ENCODE assay signal across 8 cellular contexts in genomic region chr1:10835423-10836421, GRCh38. TPM values are rescaled to one million over a fixed set of nuclear protein-coding genes. Genes with fewer than 3 reads are reported as not detected.
DNase-seq lines count a peak whose midpoint lies in the region; ATAC-seq, FAIRE-seq and TF ChIP-seq lines count a peak whose summit lies in the region.

No MANE protein-coding gene starts in this region.

- H3K4me3 ChIP-seq in K562 (no peak overlapping the region), mesodermal cell (ENCODE audit: extremely low read depth, insufficient read depth, low read length, poor library complexity, severe bottlenecking) (peak overlapping the region; percentile 2)

- WGBS in K562 (ENCODE audit: insufficient coverage, low coverage, missing lambda C conversion rate) = 7% methylated on average over 33 of the region's 44 CpGs
- 14 to 17% methylated on average over 32 to 41 of the region's 44 CpGs for WGBS in mesodermal cell (ENCODE audit: insufficient coverage in 2 of 2), 2 experiments

- peak overlapping the region in 1 of 2 experiments; percentile 69; a peak in 1 of 4 replicates for H3K9ac ChIP-seq in K562 (ENCODE audit: insufficient read depth in 1 of 2, low read depth in 2 of 2, low read length in 2 of 2)

- H3K27me3 ChIP-seq in K562 (ENCODE audit: control insufficient read depth in 2 of 2, insufficient read depth in 2 of 2, low read length in 2 of 2) = peaks cover 20 to 74% of the 10 kb centered on the region in 2 experiments

- H3K27ac ChIP-seq in K562 (ENCODE audit: extremely low read depth, low read depth, low read length) = no peak overlapping the region
- H3K27ac ChIP-seq in mesodermal cell (ENCODE audit: low read depth, low read length, severe bottlenecking) = no peak overlapping the region

- no peak for FAIRE-seq in K562 (lab: Jason Lieb, UNC)

- CTCF ChIA-PET in K562 (lab: Yijun Ruan, JAX; ENCODE audit: low intra/inter-chr PET ratio) = no interaction called here

- H3K36me3 ChIP-seq in K562 (ENCODE audit: control insufficient read depth, insufficient read depth, low read length) = no peaks in the 10 kb centered on the region
- H3K36me3 ChIP-seq in mesodermal cell (ENCODE audit: control insufficient read depth, insufficient read depth, low read length) = no peaks in the 10 kb centered on the region

- no peaks in the 10 kb centered on the region for H3K9me1 ChIP-seq in K562 (ENCODE audit: control insufficient read depth, insufficient read depth, low read length)

- intact Hi-C loops in K562 (cut with micrococcal nuclease) = no loop called here

- DNase-seq in GM13976 (ENCODE audit: low spot score) (peak; percentile 68), NCI-H2081 treated with DMSO at 0.1 percent for 48 hours (lab: John Stamatoyannopoulos, UW) (peak; percentile 71), K562 (ENCODE audit: extremely low read depth in 1 of 4, low spot score in 3 of 4) (peak; percentile 76 to 96 (median 94)), activated gamma-delta T cell treated with Interleukin-2 at 50 U/mL for 16 hours (no peak), erythroblast (lab: John Stamatoyannopoulos, UW) (no peak), GF-D8 (lab: John Stamatoyannopoulos, UW) (no peak)

- TF ChIP-seq POLR2A in K562 (conservative IDR thresholded peaks at IDR 0.05) (no peak), erythroblast (IDR thresholded peaks at IDR 0.05; ENCODE audit: low read length) (no peak)

- H3K4me1 ChIP-seq in K562 (replicated peaks in 1 of 2; ENCODE audit: control insufficient read depth in 2 of 2, insufficient read depth in 2 of 2, low read length in 2 of 2) (peaks cover 0 to 11% of the 10 kb centered on the region in 2 experiments; a peak in 3 of 5 replicates), mesodermal cell (ENCODE audit: control insufficient read depth, insufficient read depth, low read length, poor library complexity, severe bottlenecking) (peaks cover under 1% of the 10 kb centered on the region)

- in situ Hi-C loops in GM13976 (cut with MboI; ENCODE audit: low sequenced_read_pairs, unreplicated experiment) (no loop called here), K562 (cut with MboI) (no loop called here)

- TF ChIP-seq RAD21 in K562 (CRISPR knock-in tag; conservative IDR thresholded peaks at IDR 0.05 in 1 of 2, IDR thresholded peaks at IDR 0.05 in 1 of 2) = no peak

- H3K9me3 ChIP-seq in K562 (replicated peaks; ENCODE audit: control insufficient read depth, insufficient read depth, low read depth, low read length) (no peaks in the 10 kb centered on the region), mesodermal cell (ENCODE audit: control insufficient read depth, low read length) (no peaks in the 10 kb centered on the region)

- TF ChIP-seq CTCF in GM13976 (IDR thresholded peaks at IDR 0.05; ENCODE audit: borderline replicate concordance, control extremely low read depth, extremely low read depth, insufficient read depth, missing control alignments) (no peak), K562 (IDR thresholded peaks at IDR 0.05 in 2 of 3, conservative IDR thresholded peaks at IDR 0.05 in 1 of 3; ENCODE audit: insufficient read depth in 2 of 3, low read depth in 1 of 3, low read length in 3 of 3) (peak in 1 of 3 experiments; percentile 11; a peak in 1 of 6 replicates)

- ATAC-seq in K562 = peak; percentile 99
- ATAC-seq in HG03045 (IDR thresholded peaks at IDR 0.05; ENCODE audit: unreplicated experiment) = no peak

- TF ChIP-seq EP300 in K562 (IDR thresholded peaks at IDR 0.05; ENCODE audit: low read length) = no peak

- no TSS peak for BruUV-seq in K562 (replicated peaks; lab: Mats Ljungman, UMichigan)

- H2AFZ ChIP-seq in K562 (ENCODE audit: low read depth, low read length) = no peak overlapping the region

- peaks cover 25% of the 10 kb centered on the region for H4K20me1 ChIP-seq in K562 (replicated peaks; ENCODE audit: control insufficient read depth, insufficient read depth, low read length)

- POLR2A ChIA-PET in K562 (lab: Yijun Ruan, JAX) = interaction anchor here (0.6 to 0.7 kb wide), 4 partner anchors 21 to 1968 kb away, joined by 3 read pairs; no protein-coding TSS in a partner anchor

- no peak overlapping the region for H3K4me2 ChIP-seq in K562 (ENCODE audit: insufficient read depth, low read length)

- H3K79me2 ChIP-seq in K562 (ENCODE audit: control insufficient read depth, insufficient read depth, low read length) = no peaks in the 10 kb centered on the region

TF ChIP-seq in K562, 482 proteins besides CTCF, POLR2A, EP300 and RAD21 (continues in another document):
- TF ChIP-seq NFIC (IDR thresholded peaks at IDR 0.05) (no peak), SP1 (CRISPR knock-in tag; IDR thresholded peaks at IDR 0.05) (0 out of 2 replicates have a peak, but pooled peaks have one; percentile 24), TEAD4 (IDR thresholded peaks at IDR 0.05; ENCODE audit: low read length) (no peak), TEAD4 (CRISPR knock-in tag; IDR thresholded peaks at IDR 0.05; ENCODE audit: borderline replicate concordance) (no peak), HDAC1 (IDR thresholded peaks at IDR 0.05) (0 out of 4 replicates have a peak, but pooled peaks of 1 of the 2 experiments have one; percentile 25), PTRF (tag; IDR thresholded peaks at IDR 0.05) (no peak), PRDM10 (IDR thresholded peaks at IDR 0.05; ENCODE audit: partially characterized antibody) (no peak), CBFA2T3 (IDR thresholded peaks at IDR 0.05) (peak; percentile 50; the same call in 1 of the 2 replicates), ARID1B (IDR thresholded peaks at IDR 0.05) (0 out of 2 replicates have a peak, but pooled peaks have one; percentile 13), TFAP4 (CRISPR knock-in tag; IDR thresholded peaks at IDR 0.05; ENCODE audit: borderline replicate concordance) (peak; percentile 56; the same call in 1 of the 2 replicates)

RNA-seq across cellular contexts. Expression of gene CASZ1, which starts 39.3 kb away (rescaled TPM):
- 1.3 and 4.2 TPM in 2 replicates for total RNA-seq in K562 (2011; cell fraction: chromatin; rRNA removed; ENCODE audit: low replicate concordance)
- 2.4 and 2.7 TPM in 2 replicates for total RNA-seq in K562 (2011; cell fraction: nucleolus; rRNA removed)
- 2.3 and 3.1 TPM in 2 replicates for total RNA-seq in K562 (2011; cell fraction: nucleoplasm; rRNA removed)
- total RNA-seq in K562 (2014; rRNA removed) = 1.1 and 2.2 TPM in 2 replicates
- 0.19 and 0.22 TPM in 2 replicates for total RNA-seq in K562 (2014; rRNA removed; fragmentation: Illumina TruSeq; extraction: Trizol)
- 0.64 and 0.87 TPM in 2 replicates for total RNA-seq in K562 (2015; rRNA removed; fragmentation: Illumina TruSeq; extraction: Trizol)
- total RNA-seq in K562 (2021) = 2.4 and 2.8 TPM in 2 replicates
- polyA plus RNA-seq in K562 (2011; rRNA removed) = 0.52 and 1.5 TPM in 2 replicates
- 1.1 and 1.2 TPM in 2 replicates for polyA plus RNA-seq in K562 (2011; cell fraction: cytosol; rRNA removed)
- 2.4 and 3.4 TPM in 2 replicates for polyA plus RNA-seq in K562 (2011; cell fraction: nucleus; rRNA removed)
- 0.77 and 2.0 TPM in 2 replicates for polyA plus RNA-seq in K562 (2012)
- 0.65 and 1.00 TPM in 2 replicates for polyA plus RNA-seq in K562 (2014; fragmentation: Illumina TruSeq; extraction: Trizol)
- under 1 TPM in 1 of 2 experiments, not detected in 1; 0.01 TPM for polyA plus RNA-seq in K562 (2014; fragmentation: Nextera tagmentation; extraction: Ambion mirVana)
- polyA plus RNA-seq in K562 (2014; rRNA removed) = 3.1 and 4.0 TPM in 2 replicates
- polyA minus RNA-seq in K562 (2011; rRNA and poly(A)+ RNA removed) = 0.53 and 0.69 TPM in 2 replicates
- 0.38 and 1.0 TPM in 2 replicates for polyA minus RNA-seq in K562 (2011; cell fraction: cytosol; rRNA and poly(A)+ RNA removed)
- polyA minus RNA-seq in K562 (2011; cell fraction: nucleus; rRNA and poly(A)+ RNA removed) = 1.9 and 2.1 TPM in 2 replicates
- 7.6 TPM for polyA plus RNA-seq in mesodermal cell (2013, experiment 1 of 2)
- 6.6 TPM for polyA plus RNA-seq in mesodermal cell (2013, experiment 2 of 2)

Comparison
In these comparisons a context has a peak if more than half of its experiments do, and no peak if none do; other contexts are left out.
1. DNase-seq: peak in GM13976 (single experiment), NCI-H2081 treated with DMSO at 0.1 percent for 48 hours (single experiment) and K562 (4 of 4); none in activated gamma-delta T cell treated with Interleukin-2 at 50 U/mL for 16 hours (single experiment), erythroblast (0 of 2) and GF-D8 (single experiment).